28 cellular contexts compared by ENCODE assay signal in the genomic region with DNA sequence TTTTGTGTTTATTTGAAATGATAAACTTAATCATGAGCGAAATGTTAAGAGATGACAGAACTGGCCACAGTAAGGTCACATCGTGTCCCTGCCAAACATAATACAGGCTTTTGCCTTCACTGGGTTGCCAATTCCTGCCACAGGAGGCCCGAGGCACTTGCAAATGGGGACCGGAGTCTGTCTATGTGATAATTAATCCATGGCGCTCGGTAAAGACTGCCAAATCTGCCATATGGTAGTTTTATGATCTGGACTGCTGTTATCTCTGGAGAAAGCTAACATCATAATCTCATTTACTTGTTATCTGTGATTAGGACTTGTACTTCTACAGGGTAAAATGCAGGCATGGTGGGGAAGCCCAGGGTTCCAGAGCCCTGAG.
DNase-seq lines count a peak whose midpoint lies in the region; ATAC-seq and TF ChIP-seq lines count a peak whose summit lies in the region.
"Had no signal": no experiment of that assay in that cellular context is flagged by ENCODE, and none has a peak within 500 bp of the region (broad histone marks: within the 10 kb centered on the region; RNA-seq: fewer than 3 reads in every experiment).

No MANE protein-coding gene starts in this region.

- peak overlapping the region; percentile 39 to 77 (median 56) for H3K27ac Mint-ChIP-seq in nephron
- H3K27ac Mint-ChIP-seq: activated B cell treated with CpG ODN at 0.5 μM for 24 hours; activated naive CD4-positive, alpha-beta T cell treated with anti-CD3 and anti-CD28 coated beads for 36 hours; B cell; naive thymus-derived CD4-positive, alpha-beta T cell; stimulated activated naive CD8-positive, alpha-beta T cell treated with anti-CD3 and anti-CD28 coated beads, Interleukin-15, Interleukin-2, amounts not matched to agents 100 ng/mL and 50 ng/mL, for 24 hours had no signal

- peaks cover 26% of the 10 kb centered on the region for H3K4me1 ChIP-seq in body of pancreas
- H3K4me1 ChIP-seq: thyroid gland had no signal

- H3K27me3 Mint-ChIP-seq in nephron (ENCODE audit: low read depth) = no peaks in the 10 kb centered on the region
- H3K27me3 Mint-ChIP-seq: stimulated activated naive CD8-positive, alpha-beta T cell treated with anti-CD3 and anti-CD28 coated beads, Interleukin-15, Interleukin-2, amounts not matched to agents 100 ng/mL and 50 ng/mL, for 24 hours had no signal

- H3K4me3 ChIP-seq in body of pancreas = no peak overlapping the region
- H3K4me3 ChIP-seq: coronary artery, heart left ventricle, K562, MG63, thyroid gland had no signal

- H3K4me1 Mint-ChIP-seq in nephron = peaks cover 23% of the 10 kb centered on the region
- H3K4me1 Mint-ChIP-seq: activated B cell treated with CpG ODN at 0.5 μM for 24 hours, B cell had no signal

- H3K27ac ChIP-seq in C4-2B (peak overlapping the region; percentile 73; the same call in 1 of the 2 replicates), body of pancreas (peak overlapping the region in 1 of 4 donors; percentile 16)
- H3K27ac ChIP-seq: coronary artery, heart left ventricle, thyroid gland had no signal

- H3K36me3 ChIP-seq in body of pancreas (replicated peaks in 1 of 2; ENCODE audit: insufficient read depth in 1 of 2, low read depth in 2 of 2) = no peaks in the 10 kb centered on the region
- H3K36me3 ChIP-seq: heart left ventricle, MG63, thyroid gland had no signal

- no peaks in the 10 kb centered on the region for H3K36me3 Mint-ChIP-seq in nephron (ENCODE audit: low read depth)

- no peaks in the 10 kb centered on the region for H3K9me3 Mint-ChIP-seq in nephron
- H3K9me3 Mint-ChIP-seq: activated B cell treated with CpG ODN at 0.5 μM for 24 hours; activated naive CD4-positive, alpha-beta T cell treated with anti-CD3 and anti-CD28 coated beads for 36 hours; stimulated activated naive CD8-positive, alpha-beta T cell treated with anti-CD3 and anti-CD28 coated beads, Interleukin-15, Interleukin-2, amounts not matched to agents 100 ng/mL and 50 ng/mL, for 24 hours had no signal

- intact Hi-C loops in body of pancreas (cut with DNase I) = no loop called here

- ATAC-seq in body of pancreas = peak; percentile 72
- ATAC-seq: heart left ventricle; K562; left lobe of liver; naive thymus-derived CD4-positive, alpha-beta T cell; PC-3 had no signal

- H3K27me3 ChIP-seq in body of pancreas = no peaks in the 10 kb centered on the region
- H3K27me3 ChIP-seq: heart left ventricle, thyroid gland had no signal

- TF ChIP-seq CTCF in C4-2B (conservative IDR thresholded peaks at IDR 0.05) (no peak; the same call in 1 of the 2 replicates), body of pancreas (IDR thresholded peaks at IDR 0.05) (peak in 2 of 7 experiments; percentile 22 to 33), nephron (IDR thresholded peaks at IDR 0.05; ENCODE audit: unreplicated experiment in 3 of 3) (no peak)

- TF ChIP-seq POLR2A in body of pancreas (IDR thresholded peaks at IDR 0.05) = no peak

- DNase-seq in NCI-H1694 treated with DMSO at 0.1 percent for 48 hours (lab: John Stamatoyannopoulos, UW) = peak; percentile 57
- DNase-seq in body of pancreas = peak; percentile 22 to 64 (median 52)
- DNase-seq in MV-4-11 (lab: John Stamatoyannopoulos, UW) = no peak
- no peak for DNase-seq in foreskin melanocyte
- no peak for DNase-seq in HuH-7 (ENCODE audit: low spot score)
- DNase-seq in DMS153 treated with DMSO at 0.1 percent for 48 hours (lab: John Stamatoyannopoulos, UW; ENCODE audit: unreplicated experiment) = no peak
- DNase-seq: activated B cell treated with CpG ODN at 0.5 μM for 24 hours; activated CD4-positive, alpha-beta T cell treated with anti-CD3 and anti-CD28 coated beads, Interleukin-2, amount 50 U/mL, for 4 hours; activated naive CD4-positive, alpha-beta T cell treated with anti-CD3 and anti-CD28 coated beads for 36 hours; DMS79 treated with DMSO at 0.1 percent for 48 hours; effector memory CD4-positive, alpha-beta T cell; HCEC 1CT; MG63; naive thymus-derived CD4-positive, alpha-beta T cell; NCI-H226; NK-92 treated with Interleukin-12 subunit alpha and Interleukin-12 subunit beta, amount 100 ng/mL, for 24 hours; nucleus accumbens; PC-3; T1000; thyroid gland had no signal

- no peak overlapping the region for H3K4me3 Mint-ChIP-seq in nephron
- H3K4me3 Mint-ChIP-seq: activated B cell treated with CpG ODN at 0.5 μM for 24 hours; activated naive CD4-positive, alpha-beta T cell treated with anti-CD3 and anti-CD28 coated beads for 36 hours; B cell; naive thymus-derived CD4-positive, alpha-beta T cell; stimulated activated naive CD8-positive, alpha-beta T cell treated with anti-CD3 and anti-CD28 coated beads, Interleukin-15, Interleukin-2, amounts not matched to agents 100 ng/mL and 50 ng/mL, for 24 hours had no signal

- H3K9me3 ChIP-seq in body of pancreas = no peaks in the 10 kb centered on the region
- H3K9me3 ChIP-seq: heart left ventricle, MG63, thyroid gland had no signal

- 13 to 18% methylated on average over 6 of the region's 6 CpGs for WGBS in body of pancreas, 2 donors

Comparison
In these comparisons a context has a peak if more than half of its experiments do, and no peak if none do; other contexts are left out.
1. DNase-seq: peak in NCI-H1694 treated with DMSO at 0.1 percent for 48 hours (single experiment) and body of pancreas (4 of 4); none in MV-4-11 (single experiment), foreskin melanocyte (single experiment), HuH-7 (single experiment) and DMS153 treated with DMSO at 0.1 percent for 48 hours (single experiment).